Comparison of ENCODE assay signal across 1 cellular context in the genomic region with DNA sequence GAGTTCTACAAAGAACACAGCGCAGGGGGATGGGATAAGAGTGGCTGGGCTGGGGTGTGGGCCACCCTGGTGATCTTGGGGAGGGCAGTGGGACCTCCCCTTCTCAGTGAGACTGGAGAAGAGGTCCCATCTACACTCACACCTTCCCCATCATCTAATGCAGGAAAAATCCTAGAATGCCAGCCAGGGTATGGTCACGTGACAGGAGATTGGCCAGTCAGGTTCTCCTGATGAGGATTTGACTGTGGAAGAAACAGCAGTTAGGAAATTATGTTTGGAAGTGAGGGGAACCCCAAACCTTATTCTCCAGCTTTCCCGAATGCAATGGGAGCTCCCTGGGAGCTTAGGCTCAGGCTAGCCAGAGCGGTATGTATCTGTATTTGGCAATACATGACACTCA.
TF ChIP-seq lines count a peak whose summit lies in the region.

No MANE protein-coding gene starts in this region.

TF ChIP-seq in K562, 482 proteins besides CTCF, POLR2A, EP300 and RAD21 (continued from another document):
- TF ChIP-seq, protein P1, sequence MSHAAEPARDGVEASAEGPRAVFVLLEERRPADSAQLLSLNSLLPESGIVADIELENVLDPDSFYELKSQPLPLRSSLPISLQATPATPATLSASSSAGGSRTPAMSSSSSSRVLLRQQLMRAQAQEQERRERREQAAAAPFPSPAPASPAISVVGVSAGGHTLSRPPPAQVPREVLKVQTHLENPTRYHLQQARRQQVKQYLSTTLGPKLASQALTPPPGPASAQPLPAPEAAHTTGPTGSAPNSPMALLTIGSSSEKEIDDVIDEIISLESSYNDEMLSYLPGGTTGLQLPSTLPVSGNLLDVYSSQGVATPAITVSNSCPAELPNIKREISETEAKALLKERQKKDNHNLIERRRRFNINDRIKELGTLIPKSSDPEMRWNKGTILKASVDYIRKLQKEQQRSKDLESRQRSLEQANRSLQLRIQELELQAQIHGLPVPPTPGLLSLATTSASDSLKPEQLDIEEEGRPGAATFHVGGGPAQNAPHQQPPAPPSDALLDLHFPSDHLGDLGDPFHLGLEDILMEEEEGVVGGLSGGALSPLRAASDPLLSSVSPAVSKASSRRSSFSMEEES (CRISPR knock-in tag; IDR thresholded peaks at IDR 0.05), result peak; percentile 83
- TF ChIP-seq RAD51 (IDR thresholded peaks at IDR 0.05; ENCODE audit: borderline replicate concordance, low read depth), result peak; percentile 81
- TF ChIP-seq NFYB (IDR thresholded peaks at IDR 0.05; ENCODE audit: extremely low read depth, insufficient read length), result peak; percentile 34
- no peak for TF ChIP-seq ESRRB (CRISPR knock-in tag; IDR thresholded peaks at IDR 0.05; ENCODE audit: borderline replicate concordance)
- TF ChIP-seq CBFA2T2 (conservative IDR thresholded peaks at IDR 0.05), result peak; percentile 44
- peak; percentile 53; the same call in 1 of the 2 replicates for TF ChIP-seq TOE1 (IDR thresholded peaks at IDR 0.05; ENCODE audit: borderline replicate concordance)
- no peak for TF ChIP-seq TOE1 (CRISPR knock-in tag; IDR thresholded peaks at IDR 0.05; ENCODE audit: borderline replicate concordance, low read depth)
- TF ChIP-seq ZNF23 (CRISPR knock-in tag; IDR thresholded peaks at IDR 0.05), result no peak
- TF ChIP-seq PURB (CRISPR knock-in tag; IDR thresholded peaks at IDR 0.05; ENCODE audit: low read depth), result no peak
- no peak for TF ChIP-seq SRSF9 (IDR thresholded peaks at IDR 0.05; ENCODE audit: borderline replicate concordance, low read depth, low read length)
- TF ChIP-seq, protein P2, sequence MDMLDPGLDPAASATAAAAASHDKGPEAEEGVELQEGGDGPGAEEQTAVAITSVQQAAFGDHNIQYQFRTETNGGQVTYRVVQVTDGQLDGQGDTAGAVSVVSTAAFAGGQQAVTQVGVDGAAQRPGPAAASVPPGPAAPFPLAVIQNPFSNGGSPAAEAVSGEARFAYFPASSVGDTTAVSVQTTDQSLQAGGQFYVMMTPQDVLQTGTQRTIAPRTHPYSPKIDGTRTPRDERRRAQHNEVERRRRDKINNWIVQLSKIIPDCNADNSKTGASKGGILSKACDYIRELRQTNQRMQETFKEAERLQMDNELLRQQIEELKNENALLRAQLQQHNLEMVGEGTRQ (CRISPR knock-in tag; IDR thresholded peaks at IDR 0.05), result peak; percentile 58
